16 cellular contexts compared by ENCODE assay signal in genomic region chr7:1566687-1567081, GRCh38. TPM values are rescaled to one million over a fixed set of nuclear protein-coding genes. Genes with fewer than 3 reads are reported as not detected.
DNase-seq lines count a peak whose midpoint lies in the region; ATAC-seq and TF ChIP-seq lines count a peak whose summit lies in the region.
"Had no signal": no experiment of that assay in that cellular context is flagged by ENCODE, and none has a peak within 500 bp of the region (broad histone marks: within the 10 kb centered on the region; RNA-seq: fewer than 3 reads in every experiment).

No MANE protein-coding gene starts in this region.

- H3K36me3 ChIP-seq in ACC112 (ENCODE audit: insufficient read depth, low read length) (peaks cover 3% of the 10 kb centered on the region; the same call in 1 of the 2 replicates), HUES6 (ENCODE audit: control insufficient read depth, insufficient read depth, low read length) (no peaks in the 10 kb centered on the region)

- H3K27me3 ChIP-seq in ACC112 (ENCODE audit: insufficient read depth, low read length) = no peaks in the 10 kb centered on the region
- H3K27me3 ChIP-seq in HUES6 (ENCODE audit: control insufficient read depth, insufficient read depth, low read length) = no peaks in the 10 kb centered on the region

- H3K4me1 Mint-ChIP-seq in neural crest cell = peaks cover 30% of the 10 kb centered on the region
- peaks cover 12% of the 10 kb centered on the region for H3K4me1 Mint-ChIP-seq in T-helper 2 cell treated with Interferon-gamma antibody and Interleukin-4, amounts not matched to agents 5 μg/mL and 100 μg/mL, for 36 hours (ENCODE audit: low read depth)

- H3K4me3 Mint-ChIP-seq in neural crest cell = peak overlapping the region; percentile 78
- no peak overlapping the region for H3K4me3 Mint-ChIP-seq in T-helper 2 cell treated with Interferon-gamma antibody and Interleukin-4, amounts not matched to agents 5 μg/mL and 100 μg/mL, for 36 hours

- peak overlapping the region; percentile 84 for H3K9ac ChIP-seq in HUES6 (ENCODE audit: low read length)

- H3K27ac Mint-ChIP-seq in neural crest cell (ENCODE audit: unreplicated experiment) = peak overlapping the region; percentile 81
- H3K27ac Mint-ChIP-seq in T-helper 2 cell treated with Interferon-gamma antibody and Interleukin-4, amounts not matched to agents 5 μg/mL and 100 μg/mL, for 36 hours = no peak overlapping the region

- ATAC-seq in GM21717 (IDR thresholded peaks at IDR 0.05; ENCODE audit: unreplicated experiment) = no peak
- ATAC-seq in HG02759 (IDR thresholded peaks at IDR 0.05; ENCODE audit: unreplicated experiment) = no peak
- ATAC-seq: SK-N-SH treated with all-trans-retinoic acid at 6 μM for 48 hours had no signal

- H3K4me1 ChIP-seq in ACC112 (ENCODE audit: control insufficient read depth, insufficient read depth, low read length, unreplicated experiment) (peaks cover 37% of the 10 kb centered on the region), HUES6 (ENCODE audit: control insufficient read depth, insufficient read depth, low read length) (peaks cover 22% of the 10 kb centered on the region)

- H3K9me3 Mint-ChIP-seq in neural crest cell = no peaks in the 10 kb centered on the region
- H3K9me3 Mint-ChIP-seq in T-helper 2 cell treated with Interferon-gamma antibody and Interleukin-4, amounts not matched to agents 5 μg/mL and 100 μg/mL, for 36 hours = no peaks in the 10 kb centered on the region

- no peaks in the 10 kb centered on the region for H3K27me3 Mint-ChIP-seq in neural crest cell (ENCODE audit: low read depth)
- H3K27me3 Mint-ChIP-seq in T-helper 2 cell treated with Interferon-gamma antibody and Interleukin-4, amounts not matched to agents 5 μg/mL and 100 μg/mL, for 36 hours (ENCODE audit: low read depth) = no peaks in the 10 kb centered on the region

- H3K79me2 ChIP-seq in ACC112 (ENCODE audit: control insufficient read depth, insufficient read depth, low read length, unreplicated experiment) = peaks cover 20% of the 10 kb centered on the region

- TF ChIP-seq CTCF in neural crest cell (conservative IDR thresholded peaks at IDR 0.05) = no peak

- H2AFZ ChIP-seq in ACC112 (ENCODE audit: low read length, unreplicated experiment) = no peak overlapping the region

- no peak overlapping the region for H3K4me3 ChIP-seq in ACC112 (ENCODE audit: low read depth, low read length)
- peak overlapping the region; percentile 28; the same call in 1 of the 2 replicates for H3K4me3 ChIP-seq in HUES6 (ENCODE audit: low read depth, low read length)

- H3K27ac ChIP-seq in ACC112 (ENCODE audit: low read depth, low read length) = peak overlapping the region; percentile 97
- H3K27ac ChIP-seq in HUES6 (ENCODE audit: low read depth, low read length) = peak overlapping the region; percentile 86; the same call in 1 of the 2 replicates
- peak overlapping the region; percentile 49 for H3K27ac ChIP-seq in epithelial cell of prostate

- no peaks in the 10 kb centered on the region for H3K36me3 Mint-ChIP-seq in neural crest cell (ENCODE audit: low read depth)
- peaks cover 16% of the 10 kb centered on the region for H3K36me3 Mint-ChIP-seq in T-helper 2 cell treated with Interferon-gamma antibody and Interleukin-4, amounts not matched to agents 5 μg/mL and 100 μg/mL, for 36 hours (ENCODE audit: low read depth)

- H3K9me3 ChIP-seq in HUES6 (ENCODE audit: control insufficient read depth, insufficient read depth, low read depth, low read length) = no peaks in the 10 kb centered on the region

- DNase-seq in epithelial cell of prostate (ENCODE audit: low read depth, low spot score) (no peak), neural crest cell (ENCODE audit: low read depth, low spot score) (no peak), NCI-H1048 (lab: John Stamatoyannopoulos, UW) (no peak)
- DNase-seq in T-helper 2 cell treated with Interferon-gamma antibody and Interleukin-4, amounts not matched to agents 5 μg/mL and 100 μg/mL, for 36 hours (ENCODE audit: low spot score) = no peak
- DNase-seq: activated CD4-positive, alpha-beta T cell treated with anti-CD3 and anti-CD28 coated beads, Interleukin-2, amount 50 U/mL, for 1 hour; activated naive CD4-positive, alpha-beta T cell treated with Interleukin-2 at 50 U/mL for 16 hours; C1 segment of cervical spinal cord; GF-D8; mammary epithelial cell; NCI-H1694; NCI-H774 had no signal

RNA-seq across cellular contexts. Expression of gene PSMG3, which starts 3.1 kb away (rescaled TPM):
- 50.6 and 57.8 TPM in 2 replicates for total RNA-seq in neural crest cell

RNA-seq across cellular contexts. Expression of gene TMEM184A, which starts 10.7 kb away (rescaled TPM):
- total RNA-seq in neural crest cell = not detected in 2 replicates

RNA-seq across cellular contexts. Expression of gene MAFK, which starts 36.2 kb away (rescaled TPM):
- 2.5 and 2.9 TPM in 2 replicates for total RNA-seq in neural crest cell
